In the genomic region with DNA sequence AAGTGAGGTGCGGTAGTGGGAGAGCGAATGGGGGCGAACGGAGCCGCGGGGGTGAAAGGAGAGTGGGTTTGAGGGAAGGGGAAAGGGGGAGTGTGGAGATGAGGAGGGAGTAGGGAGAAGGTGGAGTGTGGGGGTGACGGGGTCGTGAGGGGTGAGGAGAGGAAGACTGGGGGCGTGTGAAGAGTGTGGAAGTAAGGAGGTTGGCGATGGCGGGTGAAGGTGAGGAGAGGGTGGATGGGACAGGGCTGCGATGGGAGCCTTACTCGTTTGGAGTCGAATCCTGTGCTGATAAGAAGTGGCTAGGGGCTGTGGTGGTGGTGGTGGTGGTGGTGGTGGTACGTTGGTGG, we compare ENCODE assay signal across 8 cellular contexts.
DNase-seq lines count a peak whose midpoint lies in the region; ATAC-seq, FAIRE-seq and TF ChIP-seq lines count a peak whose summit lies in the region.
"Not testable (repeated sequence)": the region's sequence is repeated elsewhere in the genome, so short reads cannot be mapped to it uniquely, and the experiment has no call there.

No MANE protein-coding gene starts in this region.

- not testable (repeated sequence) for H2AFZ ChIP-seq in GM23248

- H3K36me3 Mint-ChIP-seq in activated CD4-positive, alpha-beta memory T cell treated with anti-CD3 and anti-CD28 coated beads for 36 hours = not testable (repeated sequence)

- H3K9me3 Mint-ChIP-seq in activated CD4-positive, alpha-beta memory T cell treated with anti-CD3 and anti-CD28 coated beads for 36 hours = not testable (repeated sequence)

- H3K36me3 ChIP-seq in BLaER1; GM23248 (ENCODE audit: low read depth); bronchial epithelial cell (ENCODE audit: control insufficient read depth, insufficient read depth, low read length); heart left ventricle; mucosa of rectum (ENCODE audit: control insufficient read depth in 2 of 2, insufficient read depth in 2 of 2, low read length in 2 of 2); spleen: not testable (repeated sequence)

- not testable (repeated sequence) for TF ChIP-seq CTCF in bronchial epithelial cell (IDR thresholded peaks at IDR 0.05; ENCODE audit: insufficient read depth, low read length, severe bottlenecking); heart left ventricle (IDR thresholded peaks at IDR 0.05); spleen (IDR thresholded peaks at IDR 0.05 in 8 of 11, conservative IDR thresholded peaks at IDR 0.05 in 3 of 11)

- H3K4me3 Mint-ChIP-seq in activated CD4-positive, alpha-beta memory T cell treated with anti-CD3 and anti-CD28 coated beads for 36 hours = peak overlapping the region; percentile 76

- H3K9me3 ChIP-seq in BLaER1; GM23248 (ENCODE audit: low read depth); heart left ventricle; mucosa of rectum (ENCODE audit: control insufficient read depth in 2 of 2, low read length in 2 of 2); spleen: not testable (repeated sequence)

- not testable (repeated sequence) for H3K79me2 ChIP-seq in GM23248 (ENCODE audit: insufficient read depth)

- not testable (repeated sequence) for H4K20me1 ChIP-seq in BLaER1; GM23248 (ENCODE audit: insufficient read depth)

- CTCF ChIA-PET in activated CD4-positive, alpha-beta memory T cell treated with anti-CD3 and anti-CD28 coated beads for 36 hours (lab: Charles Lee) = not testable (repeated sequence)

- ATAC-seq in heart left ventricle = peak in 2 of 4 donors; percentile 22 to 51

- POLR2A ChIA-PET in activated CD4-positive, alpha-beta memory T cell treated with anti-CD3 and anti-CD28 coated beads for 36 hours (lab: Charles Lee) = not testable (repeated sequence)

- DNase-seq in GM23248 = peak; percentile 15
- DNase-seq in KBM-7 = peak; percentile 14
- not testable (repeated sequence) for DNase-seq in activated CD4-positive, alpha-beta memory T cell treated with anti-CD3 and anti-CD28 coated beads for 36 hours; bronchial epithelial cell (ENCODE audit: low read depth); spleen
- peak in 1 of 5 donors; percentile 17 for DNase-seq in heart left ventricle

- not testable (repeated sequence) for H3K27ac Mint-ChIP-seq in activated CD4-positive, alpha-beta memory T cell treated with anti-CD3 and anti-CD28 coated beads for 36 hours

- not testable (repeated sequence) for H3K4me1 Mint-ChIP-seq in activated CD4-positive, alpha-beta memory T cell treated with anti-CD3 and anti-CD28 coated beads for 36 hours (ENCODE audit: low read depth)

- H3F3A ChIP-seq in GM23248 (ENCODE audit: insufficient read depth) = not testable (repeated sequence)

- not testable (repeated sequence) for H3K4me1 ChIP-seq in BLaER1; GM23248 (ENCODE audit: insufficient read depth); heart left ventricle; mucosa of rectum (ENCODE audit: control insufficient read depth in 2 of 2, insufficient read depth in 2 of 2, low read length in 2 of 2); spleen

- intact Hi-C loops in activated CD4-positive, alpha-beta memory T cell treated with anti-CD3 and anti-CD28 coated beads for 36 hours (cut with micrococcal nuclease); heart left ventricle (cut with DNase I); spleen (cut with DNase I; ENCODE audit: low total_unique reads): not testable (repeated sequence)

- H3K4me3 ChIP-seq in BLaER1 (peak overlapping the region; percentile 63), GM23248 (peak overlapping the region; percentile 51; the same call in 1 of the 2 replicates), bronchial epithelial cell (ENCODE audit: low read depth, low read length) (peak overlapping the region; percentile 43), heart left ventricle (peak overlapping the region in 10 of 12 donors; percentile 31 to 64 (median 44)), mucosa of rectum (ENCODE audit: low read length in 2 of 2) (peak overlapping the region; percentile 30 to 52), spleen (peak overlapping the region in 6 of 8 donors; percentile 37 to 63 (median 43))

- H3K27ac ChIP-seq in BLaER1; GM23248; heart left ventricle; mucosa of rectum (ENCODE audit: low read depth in 2 of 2, low read length in 2 of 2); spleen: not testable (repeated sequence)

- not testable (repeated sequence) for H3K27me3 Mint-ChIP-seq in activated CD4-positive, alpha-beta memory T cell treated with anti-CD3 and anti-CD28 coated beads for 36 hours

- H3K4me2 ChIP-seq in BLaER1 = peak overlapping the region; percentile 47; the same call in 1 of the 2 replicates
- not testable (repeated sequence) for H3K4me2 ChIP-seq in GM23248 (ENCODE audit: unreplicated experiment)

- in situ Hi-C loops in GM23248 (cut with MboI); KBM-7 (cut with MboI; ENCODE audit: low pct_unique_long_range_greater_than_20kb, low sequenced_read_pairs): not testable (repeated sequence)

- not testable (repeated sequence) for H3K9ac ChIP-seq in BLaER1; GM23248; mucosa of rectum (ENCODE audit: low read depth in 1 of 2, low read length in 2 of 2)

- TF ChIP-seq POLR2A in heart left ventricle (IDR thresholded peaks at IDR 0.05); spleen (IDR thresholded peaks at IDR 0.05): not testable (repeated sequence)

- H3K27me3 ChIP-seq in BLaER1; GM23248 (replicated peaks; ENCODE audit: insufficient read depth); bronchial epithelial cell (ENCODE audit: control insufficient read depth, insufficient read depth, low read length); heart left ventricle; mucosa of rectum (ENCODE audit: control insufficient read depth in 2 of 2, insufficient read depth in 2 of 2, low read length in 2 of 2); spleen (replicated peaks in 1 of 7): not testable (repeated sequence)

- FAIRE-seq in bronchial epithelial cell (lab: Jason Lieb, UNC) = not testable (repeated sequence)

- H3K9me2 ChIP-seq in GM23248 (ENCODE audit: insufficient read depth) = not testable (repeated sequence)

- 3% methylated on average over 9 of the region's 15 CpGs; no CpG with 5 or more reads in 1 of the 2 experiments for WGBS in GM23248 (ENCODE audit: low coverage in 1 of 2, low lambda C conversion rate in 2 of 2, missing lambda C conversion rate in 2 of 2), 2 experiments
- 1 to 5% (median 3%) methylated on average over 5 to 7 of the region's 15 CpGs for WGBS in heart left ventricle, 4 donors
- 0 to 2% (median 1%) methylated on average over 6 to 8 of the region's 15 CpGs for WGBS in spleen, 5 donors
